8 cellular contexts compared by ENCODE assay signal in the genomic region with DNA sequence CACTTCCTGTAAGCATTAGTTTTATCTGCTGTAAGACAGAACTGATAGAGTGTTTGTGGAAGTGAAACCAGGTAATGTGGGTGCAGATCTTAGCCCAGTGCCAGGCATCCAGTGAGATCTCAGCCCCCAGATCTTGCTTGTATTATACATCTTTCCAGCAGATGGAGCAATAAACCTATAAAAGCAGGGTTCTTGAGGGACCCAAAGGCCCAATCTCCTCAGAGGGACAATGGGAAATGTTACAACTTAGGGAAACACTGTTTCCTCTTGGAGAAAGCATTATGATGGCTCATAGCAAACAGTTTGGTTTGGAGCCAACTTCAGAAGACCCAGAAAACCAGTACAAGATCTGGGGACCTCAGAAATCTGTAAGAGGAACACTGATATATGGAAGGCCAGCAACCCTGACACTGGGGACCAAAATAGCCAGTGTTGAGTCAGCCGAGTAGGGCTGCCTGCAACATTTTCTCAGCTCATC.
DNase-seq lines count a peak whose midpoint lies in the region; ATAC-seq and TF ChIP-seq lines count a peak whose summit lies in the region.

No MANE protein-coding gene starts in this region.

- H3K4me2 ChIP-seq in Karpas-422 (ENCODE audit: low read depth, low read length, poor library complexity, severe bottlenecking) = peak overlapping the region; percentile 47

- no peak for TF ChIP-seq POLR2A in erythroblast (IDR thresholded peaks at IDR 0.05; ENCODE audit: low read length)

- peaks cover 0 to 5% (median 0%) of the 10 kb centered on the region in 3 donors for H3K27me3 Mint-ChIP-seq in naive B cell

- no peaks in the 10 kb centered on the region for H3K36me3 ChIP-seq in Karpas-422 (ENCODE audit: insufficient read depth, low read length)

- peak; percentile 17 to 45 for ATAC-seq in activated CD4-positive, CD25-positive, alpha-beta regulatory T cell treated with anti-CD3 and anti-CD28 coated beads, Interleukin-2, amount 50 U/mL, for 24 hours
- ATAC-seq in naive B cell (ENCODE audit: low read depth in 2 of 2) = peak; percentile 99 to 100

- peak overlapping the region in 4 of 6 donors; percentile 20 to 77 (median 44) for H3K27ac Mint-ChIP-seq in naive B cell

- no peak overlapping the region for H3K4me3 Mint-ChIP-seq in naive B cell

- no peaks in the 10 kb centered on the region for H3K36me3 Mint-ChIP-seq in naive B cell

- no peaks in the 10 kb centered on the region for H3K9me3 Mint-ChIP-seq in naive B cell

- no peaks in the 10 kb centered on the region for H3K9me3 ChIP-seq in Karpas-422 (ENCODE audit: low read length)

- no peaks in the 10 kb centered on the region for H3K27me3 ChIP-seq in Karpas-422 (ENCODE audit: low read length)

- no peak for DNase-seq in activated CD4-positive, CD25-positive, alpha-beta regulatory T cell (lab: John Stamatoyannopoulos, UW)
- DNase-seq in HCEC 1CT = peak; percentile 60
- peak; percentile 96 for DNase-seq in Karpas-422
- peak; percentile 63 for DNase-seq in SIG-M5 (lab: John Stamatoyannopoulos, UW)
- peak; percentile 21 to 61 for DNase-seq in erythroblast (lab: John Stamatoyannopoulos, UW)
- peak; percentile 69 for DNase-seq in naive B cell
- no peak for DNase-seq in NK-92 (lab: John Stamatoyannopoulos, UW; ENCODE audit: unreplicated experiment)

- peaks cover 21% of the 10 kb centered on the region for H3K4me1 ChIP-seq in Karpas-422 (ENCODE audit: low read length)

- H3K9ac ChIP-seq in Karpas-422 (ENCODE audit: low read length) = no peak overlapping the region

- peak overlapping the region; percentile 80 for H2AFZ ChIP-seq in Karpas-422 (ENCODE audit: low read length)

- H3K79me2 ChIP-seq in Karpas-422 (ENCODE audit: low read length) = no peaks in the 10 kb centered on the region

- H3K4me1 Mint-ChIP-seq in naive B cell = peaks cover 0 to 9% (median 6%) of the 10 kb centered on the region in 3 donors

- no peak overlapping the region for H3K4me3 ChIP-seq in Karpas-422 (ENCODE audit: low read length)

- no peaks in the 10 kb centered on the region for H3K9me2 ChIP-seq in Karpas-422 (replicated peaks; ENCODE audit: insufficient read depth, low read length)

- peak overlapping the region; percentile 62 for H3K27ac ChIP-seq in Karpas-422 (ENCODE audit: low read length)

- H4K20me1 ChIP-seq in Karpas-422 (ENCODE audit: insufficient read depth, low read depth, low read length) = no peaks in the 10 kb centered on the region

Comparison
In these comparisons a context has a peak if more than half of its experiments do, and no peak if none do; other contexts are left out.
1. DNase-seq: peak in HCEC 1CT (single experiment), Karpas-422 (single experiment), SIG-M5 (single experiment), erythroblast (2 of 2) and naive B cell (single experiment); none in activated CD4-positive, CD25-positive, alpha-beta regulatory T cell (0 of 4) and NK-92 (single experiment).